Comparison of ENCODE assay signal across 1 cellular context in genomic region chr9:75896193-75896592, GRCh38.
TF ChIP-seq lines count a peak whose summit lies in the region.

No MANE protein-coding gene starts in this region.

TF ChIP-seq in WTC11, 78 proteins besides CTCF, POLR2A, EP300 and RAD21 (continued from another document):
- TF ChIP-seq ATF2 (CRISPR knock-in tag; IDR thresholded peaks at IDR 0.05; ENCODE audit: borderline replicate concordance, low read depth): no peak
- no peak for TF ChIP-seq ZNF512 (CRISPR knock-in tag; IDR thresholded peaks at IDR 0.05; ENCODE audit: borderline replicate concordance)
